19 cellular contexts compared by ENCODE assay signal in the genomic region with DNA sequence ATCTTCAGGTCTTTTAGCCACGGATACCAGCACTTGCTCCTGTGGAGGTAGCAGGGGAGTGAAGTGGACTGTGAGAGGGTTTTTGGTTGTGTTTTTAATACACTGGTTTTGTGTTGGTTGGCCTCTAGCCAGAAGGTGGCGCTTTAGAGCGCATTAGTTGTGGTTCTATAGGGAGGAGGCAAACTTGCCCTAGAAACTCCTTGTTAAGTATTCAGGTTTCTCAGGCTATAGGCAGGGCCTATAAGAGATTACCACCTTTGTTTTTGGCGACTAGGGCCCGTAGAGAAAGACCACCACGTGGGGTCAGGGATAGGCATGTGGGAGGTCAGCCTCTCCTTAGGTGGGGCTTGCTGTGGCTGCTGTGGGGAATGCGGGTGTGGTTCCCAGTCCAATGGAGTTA.
DNase-seq lines count a peak whose midpoint lies in the region; ATAC-seq and TF ChIP-seq lines count a peak whose summit lies in the region.
"Had no signal": no experiment of that assay in that cellular context is flagged by ENCODE, and none has a peak within 500 bp of the region (broad histone marks: within the 10 kb centered on the region; RNA-seq: fewer than 3 reads in every experiment).

No MANE protein-coding gene starts in this region.

- no peak overlapping the region for H3K4me2 ChIP-seq in Loucy (ENCODE audit: low read depth, low read length, poor library complexity, severe bottlenecking)
- H3K4me2 ChIP-seq: BLaER1 had no signal

- H3K9me3 ChIP-seq in Loucy (ENCODE audit: insufficient read depth, low read depth, low read length) = no peaks in the 10 kb centered on the region
- no peaks in the 10 kb centered on the region for H3K9me3 ChIP-seq in colonic mucosa
- no peaks in the 10 kb centered on the region for H3K9me3 ChIP-seq in ovary
- H3K9me3 ChIP-seq: transverse colon had no signal

- ATAC-seq in GM21447 (IDR thresholded peaks at IDR 0.05; ENCODE audit: unreplicated experiment) (no peak), GM21390 (IDR thresholded peaks at IDR 0.05; ENCODE audit: unreplicated experiment) (no peak)
- ATAC-seq: left ventricle myocardium superior had no signal

- TF ChIP-seq POLR2A in ovary (IDR thresholded peaks at IDR 0.05) = no peak

- no peaks in the 10 kb centered on the region for H3F3A ChIP-seq in Loucy (ENCODE audit: low read depth)

- 49 to 61% (median 51%) methylated on average over 7 of the region's 7 CpGs for WGBS in ovary, 3 donors

- H3K27me3 ChIP-seq in Loucy (ENCODE audit: insufficient read depth, low read length, poor library complexity, severe bottlenecking) (no peaks in the 10 kb centered on the region), colonic mucosa (no peaks in the 10 kb centered on the region), ovary (no peaks in the 10 kb centered on the region)
- H3K27me3 ChIP-seq: transverse colon had no signal

- in situ Hi-C loops in ACHN (cut with HindIII; ENCODE audit: low pct_ligation_motif_present, low pct_unique_long_range_greater_than_20kb, low sequenced_read_pairs) = no loop called here

- no peaks in the 10 kb centered on the region for H3K79me2 ChIP-seq in Loucy (ENCODE audit: insufficient read depth, low read length)

- H3K4me3 ChIP-seq in GM12865 (ENCODE audit: low read depth, low read length) (no peak overlapping the region), Loucy (ENCODE audit: low read length, poor library complexity, severe bottlenecking) (no peak overlapping the region), colonic mucosa (no peak overlapping the region), ovary (no peak overlapping the region)
- H3K4me3 ChIP-seq: BLaER1, transverse colon had no signal

- H3K4me1 ChIP-seq in Loucy (ENCODE audit: insufficient read depth, low read length, poor library complexity, severe bottlenecking) = no peaks in the 10 kb centered on the region
- H3K4me1 ChIP-seq in colonic mucosa = no peaks in the 10 kb centered on the region
- H3K4me1 ChIP-seq in ovary (ENCODE audit: insufficient read depth) = no peaks in the 10 kb centered on the region
- H3K4me1 ChIP-seq: BLaER1, transverse colon had no signal

- DNase-seq in ACHN (peak; percentile 6), GM12865 (ENCODE audit: low read depth) (peak; percentile 23), colonic mucosa (peak; percentile 22), ovary (no peak), DMS114 treated with DMSO at 0.1 percent for 48 hours (lab: John Stamatoyannopoulos, UW; ENCODE audit: unreplicated experiment) (no peak)
- DNase-seq: activated gamma-delta T cell treated with Interleukin-2 at 50 U/mL for 16 hours, dermis blood vessel endothelial cell, hippocampal formation, left ventricle myocardium superior, naive B cell, NCI-H1436, NCI-H748 treated with DMSO at 0.1 percent for 48 hours, retina, transverse colon had no signal

- no peak overlapping the region for H2AFZ ChIP-seq in Loucy (ENCODE audit: low read length)

- H3K36me3 ChIP-seq in Loucy (ENCODE audit: insufficient read depth, low read length) (no peaks in the 10 kb centered on the region), colonic mucosa (no peaks in the 10 kb centered on the region), ovary (no peaks in the 10 kb centered on the region)
- H3K36me3 ChIP-seq: BLaER1, transverse colon had no signal

- TF ChIP-seq CTCF in GM12865 (IDR thresholded peaks at IDR 0.05; ENCODE audit: insufficient read depth, low read depth, low read length, missing control alignments) (peak; percentile 15), Loucy (conservative IDR thresholded peaks at IDR 0.05; ENCODE audit: low read length) (0 out of 2 replicates have a peak, but pooled peaks have one; percentile 22), colonic mucosa (IDR thresholded peaks at IDR 0.05) (no peak), ovary (IDR thresholded peaks at IDR 0.05) (no peak)

- TF ChIP-seq EP300 in ovary (IDR thresholded peaks at IDR 0.05) = no peak

- H3K9ac ChIP-seq in Loucy (ENCODE audit: low read depth, low read length, poor library complexity, severe bottlenecking) (no peak overlapping the region), colonic mucosa (ENCODE audit: low read depth in 2 of 2, low read length in 2 of 2) (no peak overlapping the region)
- H3K9ac ChIP-seq: BLaER1 had no signal

- no peaks in the 10 kb centered on the region for H4K20me1 ChIP-seq in Loucy (ENCODE audit: insufficient read depth, low read length, poor library complexity, severe bottlenecking)
- H4K20me1 ChIP-seq: BLaER1 had no signal

- H3K9me2 ChIP-seq in Loucy (replicated peaks; ENCODE audit: low read depth, low read length) = no peaks in the 10 kb centered on the region

- intact Hi-C loops in colonic mucosa (cut with DNase I) (no loop called here), ovary (cut with DNase I) (no loop called here)

- H3K27ac ChIP-seq in colonic mucosa (no peak overlapping the region), ovary (no peak overlapping the region)
- H3K27ac ChIP-seq: BLaER1, transverse colon, VCaP had no signal

Comparison
In these comparisons a context has a peak if more than half of its experiments do, and no peak if none do; other contexts are left out.
1. DNase-seq: peak in ACHN (single experiment), GM12865 (single experiment) and colonic mucosa (single experiment); none in ovary (0 of 5) and DMS114 treated with DMSO at 0.1 percent for 48 hours (single experiment).
2. CTCF ChIP-seq: peak in GM12865 (single experiment) and Loucy (single experiment); none in colonic mucosa (single experiment) and ovary (0 of 3).